In genomic region chr5:59830801-59831200, GRCh38 we compare ENCODE assay signal across 24 cellular contexts.
A peak's percentile ranks its signal among the peaks of the same experiment; 100 is the strongest.
DNase-seq lines count a peak whose midpoint lies in the region; FAIRE-seq and TF ChIP-seq lines count a peak whose summit lies in the region.
"Had no signal": no experiment of that assay in that cellular context is flagged by ENCODE, and none has a peak within 500 bp of the region (broad histone marks: within the 10 kb centered on the region; RNA-seq: fewer than 3 reads in every experiment).

No MANE protein-coding gene starts in this region.

- H3K4me1 Mint-ChIP-seq in Caco-2 (ENCODE audit: low read depth, unreplicated experiment) = no peaks in the 10 kb centered on the region
- H3K4me1 Mint-ChIP-seq: B cell had no signal

- H3K9me2 ChIP-seq in SK-N-SH = no peaks in the 10 kb centered on the region
- no peaks in the 10 kb centered on the region for H3K9me2 ChIP-seq in neural cell (ENCODE audit: insufficient read depth, low read length)

- no peak overlapping the region for H3K4me3 Mint-ChIP-seq in Caco-2 (ENCODE audit: unreplicated experiment)
- H3K4me3 Mint-ChIP-seq: B cell; CD4-positive, alpha-beta T cell; CD8-positive, alpha-beta T cell had no signal

- H3K27me3 ChIP-seq in SK-N-SH (ENCODE audit: insufficient read depth) (no peaks in the 10 kb centered on the region), neural cell (ENCODE audit: insufficient read depth, low read depth, low read length) (no peaks in the 10 kb centered on the region), Caco-2 (replicated peaks; ENCODE audit: control insufficient read depth, insufficient read depth, low read length) (no peaks in the 10 kb centered on the region), prostate gland (replicated peaks; ENCODE audit: insufficient read depth) (no peaks in the 10 kb centered on the region), Peyer's patch (no peaks in the 10 kb centered on the region)
- H3K27me3 ChIP-seq: BLaER1 treated with 17β-estradiol and CSF1 and Interleukin-3, amounts not matched to agents 10 nM and 100 nM had no signal

- H4K20me1 ChIP-seq in SK-N-SH (ENCODE audit: insufficient read depth) = no peaks in the 10 kb centered on the region
- no peaks in the 10 kb centered on the region for H4K20me1 ChIP-seq in neural cell (ENCODE audit: insufficient read depth)
- H4K20me1 ChIP-seq: BLaER1 treated with 17β-estradiol and CSF1 and Interleukin-3, amounts not matched to agents 10 nM and 100 nM had no signal

- peak overlapping the region; percentile 57 to 78; a peak in 2 of 4 replicates for H3K27ac ChIP-seq in SK-N-SH (ENCODE audit: low read depth in 2 of 2, low read length in 1 of 2)
- H3K27ac ChIP-seq in VCaP = peak overlapping the region; percentile 71
- H3K27ac ChIP-seq in neural cell (ENCODE audit: low read length) = peak overlapping the region; percentile 56
- H3K27ac ChIP-seq in prostate gland = no peak overlapping the region
- H3K27ac ChIP-seq in Peyer's patch = no peak overlapping the region
- H3K27ac ChIP-seq: A549; BLaER1 treated with 17β-estradiol and CSF1 and Interleukin-3, amounts not matched to agents 10 nM and 100 nM; C4-2B had no signal

- H3K4me2 ChIP-seq in SK-N-SH (no peak overlapping the region), neural cell (ENCODE audit: low read length) (no peak overlapping the region)
- H3K4me2 ChIP-seq: A549; BLaER1 treated with 17β-estradiol and CSF1 and Interleukin-3, amounts not matched to agents 10 nM and 100 nM had no signal

- TF ChIP-seq RAD21 in SK-N-SH (IDR thresholded peaks at IDR 0.05; ENCODE audit: low read length) (no peak), neural cell (conservative IDR thresholded peaks at IDR 0.05) (no peak)

- CTCF ChIA-PET in SK-N-SH (lab: Yijun Ruan, JAX) = interaction anchor here (1.0 to 2.5 kb wide), 5 partner anchors 8 to 21 kb away, joined by 3 to 7 read pairs (median 6); no protein-coding TSS in a partner anchor
- CTCF ChIA-PET in Caco-2 (lab: Charles Lee) = no interaction called here

- H3K9me3 Mint-ChIP-seq in Caco-2 (ENCODE audit: unreplicated experiment) = no peaks in the 10 kb centered on the region
- H3K9me3 Mint-ChIP-seq: CD4-positive, alpha-beta T cell; CD8-positive, alpha-beta T cell had no signal

- BruUV-seq in Caco-2 (replicated peaks; lab: Mats Ljungman, UMichigan) = no TSS peak

- no peak for TF ChIP-seq CTCF in SK-N-SH (IDR thresholded peaks at IDR 0.05)
- TF ChIP-seq CTCF in VCaP (conservative IDR thresholded peaks at IDR 0.05) = no peak
- no peak for TF ChIP-seq CTCF in neural cell (IDR thresholded peaks at IDR 0.05; ENCODE audit: poor library complexity, severe bottlenecking)
- no peak for TF ChIP-seq CTCF in Caco-2 (IDR thresholded peaks at IDR 0.05; ENCODE audit: insufficient read depth in 1 of 2, low read depth in 1 of 2, low read length in 1 of 2, severe bottlenecking in 1 of 2, unreplicated experiment in 1 of 2)
- no peak for TF ChIP-seq CTCF in prostate gland (IDR thresholded peaks at IDR 0.05)
- TF ChIP-seq CTCF in Peyer's patch (IDR thresholded peaks at IDR 0.05) = no peak

- H3F3A ChIP-seq in SK-N-SH (replicated peaks; ENCODE audit: insufficient read depth) (peaks cover 25% of the 10 kb centered on the region), neural cell (ENCODE audit: insufficient read depth, low read length, poor library complexity, severe bottlenecking) (no peaks in the 10 kb centered on the region)

- H2AFZ ChIP-seq in SK-N-SH (ENCODE audit: low read depth) (no peak overlapping the region), neural cell (ENCODE audit: low read depth, low read length) (no peak overlapping the region)

- H3K79me2 ChIP-seq in SK-N-SH (ENCODE audit: insufficient read depth) = no peaks in the 10 kb centered on the region
- H3K79me2 ChIP-seq in neural cell (replicated peaks; ENCODE audit: insufficient read depth, low read length) = no peaks in the 10 kb centered on the region

- peak; percentile 21 for FAIRE-seq in islet of Langerhans (lab: Jason Lieb, UNC)
- FAIRE-seq: GM12878, GM12892, GM18507 had no signal

- peaks cover 3 to 17% of the 10 kb centered on the region in 2 experiments for H3K4me1 ChIP-seq in SK-N-SH (ENCODE audit: control insufficient read depth in 1 of 2, insufficient read depth in 2 of 2, low read depth in 1 of 2, low read length in 1 of 2)
- no peaks in the 10 kb centered on the region for H3K4me1 ChIP-seq in Caco-2
- H3K4me1 ChIP-seq in prostate gland (replicated peaks) = no peaks in the 10 kb centered on the region
- peaks cover 0 to 5% (median 0%) of the 10 kb centered on the region in 4 donors for H3K4me1 ChIP-seq in Peyer's patch
- H3K4me1 ChIP-seq: A549; BLaER1 treated with 17β-estradiol and CSF1 and Interleukin-3, amounts not matched to agents 10 nM and 100 nM had no signal

- no peak overlapping the region for H3K4me3 ChIP-seq in SK-N-SH (ENCODE audit: low read depth in 2 of 2, low read length in 1 of 2)
- H3K4me3 ChIP-seq in neural cell (ENCODE audit: low read length) = peak overlapping the region; percentile 10
- no peak overlapping the region for H3K4me3 ChIP-seq in Caco-2 (ENCODE audit: low read depth, low read length)
- H3K4me3 ChIP-seq in prostate gland = no peak overlapping the region
- no peak overlapping the region for H3K4me3 ChIP-seq in Peyer's patch
- H3K4me3 ChIP-seq: A549; BLaER1 treated with 17β-estradiol and CSF1 and Interleukin-3, amounts not matched to agents 10 nM and 100 nM; GM12878 had no signal

- peaks cover 16% of the 10 kb centered on the region for H3K27me3 Mint-ChIP-seq in Caco-2 (ENCODE audit: insufficient read depth, unreplicated experiment)

- no peak for DNase-seq in SK-N-SH
- no peak for DNase-seq in Caco-2
- DNase-seq in prostate gland (ENCODE audit: low spot score) = no peak
- no peak for DNase-seq in hepatic stellate cell (ENCODE audit: low spot score)
- no peak for DNase-seq in Peyer's patch
- DNase-seq: AML-193; CD4-positive, alpha-beta T cell; CD8-positive, alpha-beta T cell; DMS153; DMS53; DMS79; DND-41; EL; GDM1 had no signal

- TF ChIP-seq EP300 in SK-N-SH (IDR thresholded peaks at IDR 0.05; ENCODE audit: borderline replicate concordance in 1 of 2, low read depth in 1 of 2, low read length in 1 of 2) = no peak
- no peak for TF ChIP-seq EP300 in neural cell (conservative IDR thresholded peaks at IDR 0.05; ENCODE audit: poor library complexity, severe bottlenecking)

- no peak for TF ChIP-seq POLR2A in prostate gland (IDR thresholded peaks at IDR 0.05)
- TF ChIP-seq POLR2A in Peyer's patch (IDR thresholded peaks at IDR 0.05) = no peak

- H3K36me3 ChIP-seq in SK-N-SH (replicated peaks in 1 of 2; ENCODE audit: control insufficient read depth in 1 of 2, insufficient read depth in 2 of 2, low read length in 1 of 2) (no peaks in the 10 kb centered on the region), neural cell (ENCODE audit: insufficient read depth, low read length) (no peaks in the 10 kb centered on the region), Caco-2 (ENCODE audit: control insufficient read depth, insufficient read depth, low read length) (no peaks in the 10 kb centered on the region), prostate gland (no peaks in the 10 kb centered on the region), Peyer's patch (no peaks in the 10 kb centered on the region)
- H3K36me3 ChIP-seq: BLaER1 treated with 17β-estradiol and CSF1 and Interleukin-3, amounts not matched to agents 10 nM and 100 nM had no signal

- intact Hi-C loops in Caco-2 (cut with micrococcal nuclease; ENCODE audit: unreplicated experiment) = no loop called here
- intact Hi-C loops in prostate gland (cut with DNase I) = no loop called here

- H3K36me3 Mint-ChIP-seq in Caco-2 (ENCODE audit: insufficient read depth, unreplicated experiment) = no peaks in the 10 kb centered on the region
- H3K36me3 Mint-ChIP-seq: CD8-positive, alpha-beta T cell had no signal

- H3K27ac Mint-ChIP-seq in Caco-2 (ENCODE audit: unreplicated experiment) = no peak overlapping the region
- H3K27ac Mint-ChIP-seq: B cell; CD4-positive, alpha-beta T cell; CD8-positive, alpha-beta T cell had no signal

- H3K9me3 ChIP-seq in SK-N-SH = no peaks in the 10 kb centered on the region
- H3K9me3 ChIP-seq in neural cell (ENCODE audit: low read length) = no peaks in the 10 kb centered on the region
- no peaks in the 10 kb centered on the region for H3K9me3 ChIP-seq in Caco-2
- H3K9me3 ChIP-seq in prostate gland = no peaks in the 10 kb centered on the region
- H3K9me3 ChIP-seq in Peyer's patch = no peaks in the 10 kb centered on the region
- H3K9me3 ChIP-seq: A549; BLaER1 treated with 17β-estradiol and CSF1 and Interleukin-3, amounts not matched to agents 10 nM and 100 nM had no signal

- no peak overlapping the region for H3K9ac ChIP-seq in SK-N-SH
- H3K9ac ChIP-seq in neural cell (ENCODE audit: low read length) = no peak overlapping the region
- H3K9ac ChIP-seq: BLaER1 treated with 17β-estradiol and CSF1 and Interleukin-3, amounts not matched to agents 10 nM and 100 nM had no signal

- POLR2A ChIA-PET in SK-N-SH (lab: Yijun Ruan, JAX) = no interaction called here
- POLR2A ChIA-PET in Caco-2 (lab: Charles Lee) = no interaction called here

TF ChIP-seq in SK-N-SH, 30 proteins besides CTCF, POLR2A, EP300 and RAD21 (continues in another document):
- TF ChIP-seq RCOR1 (IDR thresholded peaks at IDR 0.05; ENCODE audit: low read length) (no peak), USF1 (IDR thresholded peaks at IDR 0.05; ENCODE audit: borderline replicate concordance, low read depth) (no peak), NRF1 (IDR thresholded peaks at IDR 0.05; ENCODE audit: low read depth, low read length) (no peak), NFIC (IDR thresholded peaks at IDR 0.05; ENCODE audit: borderline replicate concordance) (no peak), ELF1 (IDR thresholded peaks at IDR 0.05) (no peak), RFX5 (IDR thresholded peaks at IDR 0.05; ENCODE audit: low read length) (no peak)

TF ChIP-seq in neural cell, 6 proteins besides CTCF, POLR2A, EP300 and RAD21:
- TF ChIP-seq POLR2AphosphoS5 (IDR thresholded peaks at IDR 0.05) = no peak

Comparison
In these comparisons a context has a peak if more than half of its experiments do, and no peak if none do; other contexts are left out.
1. H3K27ac ChIP-seq: peak in SK-N-SH (2 of 2), VCaP (single experiment) and neural cell (single experiment); none in prostate gland (0 of 2) and Peyer's patch (0 of 4).